In genomic region chr9:136763649-136764035, GRCh38 we compare ENCODE assay signal across 21 cellular contexts. TPM values are rescaled to one million over a fixed set of nuclear protein-coding genes. Genes with fewer than 3 reads are reported as not detected.
DNase-seq lines count a peak whose midpoint lies in the region; ATAC-seq and TF ChIP-seq lines count a peak whose summit lies in the region.
"Had no signal": no experiment of that assay in that cellular context is flagged by ENCODE, and none has a peak within 500 bp of the region (broad histone marks: within the 10 kb centered on the region; RNA-seq: fewer than 3 reads in every experiment).

No MANE protein-coding gene starts in this region.

- H3K4me3 ChIP-seq in right atrium auricular region (no peak overlapping the region), iPS-20b (ENCODE audit: low read length) (peak overlapping the region; percentile 45; the same call in 1 of the 2 replicates)
- H3K4me3 ChIP-seq: hepatocyte had no signal

- H3K4me1 Mint-ChIP-seq in activated T-helper 2 cell treated with anti-CD3 and anti-CD28 coated beads, Interferon-gamma antibody, Interleukin-2, Interleukin-4, amounts not matched to agents 10 μg/mL and 5 μg/mL and 100 μg/mL, durations not matched to agents 14 hours and 24 hours and 36 hours (ENCODE audit: low read depth), result peaks cover 9% of the 10 kb centered on the region

- H3K9ac ChIP-seq in iPS-20b (ENCODE audit: low read depth, low read length), result no peak overlapping the region

- DNase-seq in cardiac septum (ENCODE audit: low spot score) (peak; percentile 70), right atrium auricular region (ENCODE audit: low spot score) (no peak), NCI-H345 (lab: John Stamatoyannopoulos, UW) (no peak)
- no peak for DNase-seq in activated T-helper 2 cell treated with anti-CD3 and anti-CD28 coated beads, Interferon-gamma antibody, Interleukin-2, Interleukin-4, amounts not matched to agents 10 μg/mL and 5 μg/mL and 100 μg/mL, durations not matched to agents 14 hours and 24 hours and 36 hours (ENCODE audit: low spot score)
- DNase-seq: HFFc6; IMR-90; kidney glomerular epithelial cell; naive B cell; NK-92 treated with Interleukin-12 subunit alpha and Interleukin-12 subunit beta, amount 100 ng/mL, for 24 hours had no signal

- no peak for ATAC-seq in GM18502 (IDR thresholded peaks at IDR 0.05; ENCODE audit: poor library complexity, unreplicated experiment)

- H3K36me3 Mint-ChIP-seq in activated T-helper 2 cell treated with anti-CD3 and anti-CD28 coated beads, Interferon-gamma antibody, Interleukin-2, Interleukin-4, amounts not matched to agents 10 μg/mL and 5 μg/mL and 100 μg/mL, durations not matched to agents 14 hours and 24 hours and 36 hours (ENCODE audit: low read depth), result no peaks in the 10 kb centered on the region
- H3K36me3 Mint-ChIP-seq: memory B cell, naive B cell had no signal

- intact Hi-C loops in cardiac septum (cut with DNase I), result no loop called here
- intact Hi-C loops in activated T-helper 2 cell treated with anti-CD3 and anti-CD28 coated beads, Interferon-gamma antibody, Interleukin-2, Interleukin-4, amounts not matched to agents 10 μg/mL and 5 μg/mL and 100 μg/mL, durations not matched to agents 14 hours and 24 hours and 36 hours (cut with micrococcal nuclease), result no loop called here

- no peak overlapping the region for H3K27ac ChIP-seq in right atrium auricular region
- H3K27ac ChIP-seq in iPS-20b (ENCODE audit: low read length), result no peak overlapping the region
- H3K27ac ChIP-seq: C4-2B, hepatocyte had no signal

- no peaks in the 10 kb centered on the region for H3K27me3 Mint-ChIP-seq in activated T-helper 2 cell treated with anti-CD3 and anti-CD28 coated beads, Interferon-gamma antibody, Interleukin-2, Interleukin-4, amounts not matched to agents 10 μg/mL and 5 μg/mL and 100 μg/mL, durations not matched to agents 14 hours and 24 hours and 36 hours (ENCODE audit: low read depth)
- H3K27me3 Mint-ChIP-seq: memory B cell, naive B cell had no signal

- H3K4me1 ChIP-seq in right atrium auricular region (peaks cover 0 to 11% of the 10 kb centered on the region in 2 donors), iPS-20b (ENCODE audit: insufficient read depth, low read length) (no peaks in the 10 kb centered on the region)

- H3K36me3 ChIP-seq in right atrium auricular region (no peaks in the 10 kb centered on the region), iPS-20b (ENCODE audit: insufficient read depth, low read depth, low read length) (no peaks in the 10 kb centered on the region)

- H3K9me3 ChIP-seq in right atrium auricular region, result no peaks in the 10 kb centered on the region
- no peaks in the 10 kb centered on the region for H3K9me3 ChIP-seq in iPS-20b (ENCODE audit: insufficient read depth, low read depth, low read length)

- no peaks in the 10 kb centered on the region for H3K27me3 ChIP-seq in right atrium auricular region
- peaks cover 11% of the 10 kb centered on the region for H3K27me3 ChIP-seq in iPS-20b (ENCODE audit: insufficient read depth, low read length)
- H3K27me3 ChIP-seq: hepatocyte had no signal

- no peak overlapping the region for H3K27ac Mint-ChIP-seq in activated T-helper 2 cell treated with anti-CD3 and anti-CD28 coated beads, Interferon-gamma antibody, Interleukin-2, Interleukin-4, amounts not matched to agents 10 μg/mL and 5 μg/mL and 100 μg/mL, durations not matched to agents 14 hours and 24 hours and 36 hours
- H3K27ac Mint-ChIP-seq: HFFc6, memory B cell had no signal

- no peak for TF ChIP-seq CTCF in right atrium auricular region (IDR thresholded peaks at IDR 0.05)

- H3K4me3 Mint-ChIP-seq in activated T-helper 2 cell treated with anti-CD3 and anti-CD28 coated beads, Interferon-gamma antibody, Interleukin-2, Interleukin-4, amounts not matched to agents 10 μg/mL and 5 μg/mL and 100 μg/mL, durations not matched to agents 14 hours and 24 hours and 36 hours (ENCODE audit: low read depth), result no peak overlapping the region
- H3K4me3 Mint-ChIP-seq: activated T-cell treated with anti-CD3 and anti-CD28 coated beads, Interleukin-2, amount 50 U/mL, for 4 hours; HFFc6; memory B cell had no signal

- no peaks in the 10 kb centered on the region for H3K9me3 Mint-ChIP-seq in activated T-helper 2 cell treated with anti-CD3 and anti-CD28 coated beads, Interferon-gamma antibody, Interleukin-2, Interleukin-4, amounts not matched to agents 10 μg/mL and 5 μg/mL and 100 μg/mL, durations not matched to agents 14 hours and 24 hours and 36 hours
- H3K9me3 Mint-ChIP-seq: activated T-cell treated with anti-CD3 and anti-CD28 coated beads, Interleukin-2, amount 50 U/mL, for 4 hours; HFFc6; memory B cell; naive B cell had no signal

RNA-seq across cellular contexts. Expression of gene LCN15, which starts 0.7 kb away (rescaled TPM):
- total RNA-seq in cardiac septum (not detected), right atrium auricular region (1 to 10 TPM in 1 of 2 donors, under 1 TPM in 1; 0.63 to 1.4 TPM)
- not detected in 2 replicates for total RNA-seq in activated T-helper 2 cell treated with anti-CD3 and anti-CD28 coated beads, Interferon-gamma antibody, Interleukin-2, Interleukin-4, amounts not matched to agents 10 μg/mL and 5 μg/mL and 100 μg/mL, durations not matched to agents 14 hours and 24 hours and 36 hours
- total RNA-seq: activated T-cell treated with anti-CD3 and anti-CD28 coated beads, Interleukin-2, amount 50 U/mL, for 4 hours; astrocyte; epithelial cell of proximal tubule; HFFc6; IMR-90; M059J; osteocyte; urinary bladder had no signal

RNA-seq across cellular contexts. Expression of gene LCN8, which starts 5.6 kb away (rescaled TPM):
- total RNA-seq in cardiac septum, result not detected
- not detected for total RNA-seq in right atrium auricular region
- total RNA-seq in activated T-helper 2 cell treated with anti-CD3 and anti-CD28 coated beads, Interferon-gamma antibody, Interleukin-2, Interleukin-4, amounts not matched to agents 10 μg/mL and 5 μg/mL and 100 μg/mL, durations not matched to agents 14 hours and 24 hours and 36 hours, result not detected in 2 replicates
- total RNA-seq: activated T-cell treated with anti-CD3 and anti-CD28 coated beads, Interleukin-2, amount 50 U/mL, for 4 hours; astrocyte; epithelial cell of proximal tubule; hepatocyte; HFFc6; IMR-90; M059J; osteocyte; right cardiac atrium; urinary bladder had no signal

RNA-seq across cellular contexts. Expression of gene LCN6, which starts 15.3 kb away (rescaled TPM):
- 4.5 TPM for total RNA-seq in cardiac septum
- 1 to 10 TPM; 6.4 to 9.3 TPM for total RNA-seq in right atrium auricular region
- total RNA-seq in activated T-helper 2 cell treated with anti-CD3 and anti-CD28 coated beads, Interferon-gamma antibody, Interleukin-2, Interleukin-4, amounts not matched to agents 10 μg/mL and 5 μg/mL and 100 μg/mL, durations not matched to agents 14 hours and 24 hours and 36 hours, result not detected in 2 replicates
- total RNA-seq: activated T-cell treated with anti-CD3 and anti-CD28 coated beads, Interleukin-2, amount 50 U/mL, for 4 hours; astrocyte; epithelial cell of proximal tubule; hepatocyte; HFFc6; IMR-90; M059J; osteocyte; urinary bladder had no signal

RNA-seq across cellular contexts. Expression of gene LCN10, which starts 20.9 kb away (rescaled TPM):
- 3.3 TPM for total RNA-seq in cardiac septum
- 1 to 10 TPM; 4.5 to 8.8 TPM for total RNA-seq in right atrium auricular region
- total RNA-seq in activated T-helper 2 cell treated with anti-CD3 and anti-CD28 coated beads, Interferon-gamma antibody, Interleukin-2, Interleukin-4, amounts not matched to agents 10 μg/mL and 5 μg/mL and 100 μg/mL, durations not matched to agents 14 hours and 24 hours and 36 hours, result 1.2 and 1.7 TPM in 2 replicates
- total RNA-seq: astrocyte, epithelial cell of proximal tubule, hepatocyte, HFFc6, IMR-90, M059J, osteocyte, urinary bladder had no signal

RNA-seq across cellular contexts. Expression of gene TMEM141, which starts 27.5 kb away (rescaled TPM):
- total RNA-seq in cardiac septum, result 62.5 TPM
- 100 to 1,000 TPM; 123 to 148 TPM for total RNA-seq in right atrium auricular region
- total RNA-seq in activated T-helper 2 cell treated with anti-CD3 and anti-CD28 coated beads, Interferon-gamma antibody, Interleukin-2, Interleukin-4, amounts not matched to agents 10 μg/mL and 5 μg/mL and 100 μg/mL, durations not matched to agents 14 hours and 24 hours and 36 hours, result 34.4 and 34.7 TPM in 2 replicates
